Comparison of ENCODE assay signal across 2 cellular contexts in the genomic region with DNA sequence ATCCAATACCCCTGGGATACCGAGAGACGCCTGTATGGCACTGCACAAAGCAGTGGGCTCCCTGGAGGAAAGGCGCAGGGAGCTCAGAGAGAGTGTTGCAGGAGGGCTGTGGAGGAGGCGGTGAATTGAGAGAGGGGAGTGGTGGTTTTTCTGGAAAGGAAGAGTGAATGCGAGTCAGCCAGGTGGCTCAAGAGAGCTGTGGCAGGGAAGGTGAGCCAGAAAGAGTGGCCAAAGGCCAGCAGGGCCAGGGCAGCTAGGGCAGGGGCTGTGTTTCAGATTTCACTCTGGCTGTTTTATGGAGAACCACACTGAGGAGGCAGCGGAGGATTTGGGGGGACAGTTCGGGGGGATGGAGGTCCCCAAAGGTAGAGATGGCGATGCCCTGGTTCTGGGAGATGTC.
TF ChIP-seq lines count a peak whose summit lies in the region.

No MANE protein-coding gene starts in this region.

TF ChIP-seq in A549, 52 proteins besides CTCF, POLR2A, EP300 and RAD21:
- no peak for TF ChIP-seq CEBPB (IDR thresholded peaks at IDR 0.05)
- TF ChIP-seq RARB (CRISPR knock-in tag; IDR thresholded peaks at IDR 0.05) = no peak
- no peak for TF ChIP-seq TFCP2L1 (CRISPR knock-in tag; IDR thresholded peaks at IDR 0.05)
- no peak for TF ChIP-seq PHF8 (IDR thresholded peaks at IDR 0.05; ENCODE audit: borderline replicate concordance, low read depth)
- TF ChIP-seq HOXB5 (CRISPR knock-in tag; IDR thresholded peaks at IDR 0.05) = no peak
- TF ChIP-seq KDM5A (IDR thresholded peaks at IDR 0.05) = no peak
- no peak for TF ChIP-seq NFE2L2 (conservative IDR thresholded peaks at IDR 0.05; ENCODE audit: low read length)
- no peak for TF ChIP-seq FOXS1 (CRISPR knock-in tag; IDR thresholded peaks at IDR 0.05)
- TF ChIP-seq POLR2AphosphoS2 (conservative IDR thresholded peaks at IDR 0.05; ENCODE audit: low read length) = no peak
- TF ChIP-seq ZC3H11A (IDR thresholded peaks at IDR 0.05) = no peak
- no peak for TF ChIP-seq ZFP36 (IDR thresholded peaks at IDR 0.05; ENCODE audit: borderline replicate concordance, partially characterized antibody)

TF ChIP-seq in H1, 55 proteins besides CTCF, POLR2A, EP300 and RAD21:
- TF ChIP-seq TCF12 (IDR thresholded peaks at IDR 0.05; ENCODE audit: low read depth, low read length) = no peak
- TF ChIP-seq NRF1 (IDR thresholded peaks at IDR 0.05; ENCODE audit: low read depth, low read length) = no peak
- TF ChIP-seq TBP (IDR thresholded peaks at IDR 0.05; ENCODE audit: low read depth, low read length) = no peak
- no peak for TF ChIP-seq TEAD4 (IDR thresholded peaks at IDR 0.05; ENCODE audit: low read depth, low read length)
- TF ChIP-seq ZNF274 (IDR thresholded peaks at IDR 0.05; ENCODE audit: borderline replicate concordance, extremely low read depth, low read length) = no peak
- TF ChIP-seq ATF2 (IDR thresholded peaks at IDR 0.05; ENCODE audit: low read length) = no peak
- TF ChIP-seq SP2 (IDR thresholded peaks at IDR 0.05; ENCODE audit: low read length) = no peak
- TF ChIP-seq KDM1A (IDR thresholded peaks at IDR 0.05; ENCODE audit: borderline replicate concordance, low read length) = no peak
- TF ChIP-seq EGR1 (IDR thresholded peaks at IDR 0.05; ENCODE audit: borderline replicate concordance, low read depth, low read length) = no peak
- TF ChIP-seq SUZ12 (IDR thresholded peaks at IDR 0.05; ENCODE audit: low read length) = no peak
- no peak for TF ChIP-seq SP4 (IDR thresholded peaks at IDR 0.05; ENCODE audit: low read length)
- no peak for TF ChIP-seq BCL11A (IDR thresholded peaks at IDR 0.05; ENCODE audit: low read depth in 2 of 2, low read length in 2 of 2)
- TF ChIP-seq JUN (IDR thresholded peaks at IDR 0.05; ENCODE audit: low read depth, low read length) = no peak
- no peak for TF ChIP-seq E2F6 (IDR thresholded peaks at IDR 0.05)
